Comparison of ENCODE assay signal across 20 cellular contexts in the genomic region with DNA sequence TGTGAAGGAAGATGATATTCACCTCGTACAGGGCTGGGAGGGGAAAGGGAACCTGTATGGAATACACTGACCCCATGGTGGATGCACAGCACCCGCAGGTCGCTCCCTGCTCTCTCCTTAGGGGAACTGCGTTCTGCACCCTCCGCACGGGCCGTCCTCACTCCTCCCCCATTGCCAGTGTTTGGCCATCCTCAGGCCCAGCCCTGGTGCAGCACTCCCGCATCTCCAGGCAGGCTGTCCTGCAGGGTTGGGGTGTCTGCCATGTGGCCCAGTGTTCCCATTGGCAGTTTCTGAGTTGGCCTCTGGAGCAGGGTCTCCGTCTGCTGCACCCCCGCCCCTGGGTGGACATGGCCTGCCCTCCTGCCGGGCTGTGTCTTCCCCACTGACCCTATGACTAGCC. TPM values are rescaled to one million over a fixed set of nuclear protein-coding genes. Genes with fewer than 3 reads are reported as not detected.
"Had no signal": no experiment of that assay in that cellular context is flagged by ENCODE, and none has a peak within 500 bp of the region (broad histone marks: within the 10 kb centered on the region; RNA-seq: fewer than 3 reads in every experiment).

No MANE protein-coding gene starts in this region.

- H3K27ac ChIP-seq: adrenal gland, SK-N-MC, VCaP had no signal

- H3K27ac Mint-ChIP-seq: activated CD4-positive, alpha-beta T cell treated with anti-CD3 and anti-CD28 coated beads for 36 hours; activated CD8-positive, alpha-beta T cell treated with anti-CD3 and anti-CD28 coated beads for 36 hours; activated naive CD8-positive, alpha-beta T cell treated with anti-CD3 and anti-CD28 coated beads, Interleukin-2, amount 10 ng/mL, durations not matched to agents 7 days and 5 days; T-cell had no signal

- H3K27me3 ChIP-seq: adrenal gland had no signal

- ATAC-seq: activated CD4-positive, alpha-beta T cell treated with anti-CD3 and anti-CD28 coated beads for 36 hours; activated CD8-positive, alpha-beta T cell treated with anti-CD3 and anti-CD28 coated beads for 36 hours; PC-3; T-cell had no signal

- H3K4me3 ChIP-seq: adrenal gland, SK-N-MC had no signal

- H3K9me3 Mint-ChIP-seq: activated CD8-positive, alpha-beta T cell treated with anti-CD3 and anti-CD28 coated beads for 36 hours; activated naive CD8-positive, alpha-beta T cell treated with anti-CD3 and anti-CD28 coated beads, Interleukin-2, amount 10 ng/mL, durations not matched to agents 7 days and 5 days; T-cell had no signal

- H3K27me3 Mint-ChIP-seq: activated CD4-positive, alpha-beta T cell treated with anti-CD3 and anti-CD28 coated beads for 36 hours; activated CD8-positive, alpha-beta T cell treated with anti-CD3 and anti-CD28 coated beads for 36 hours; activated naive CD8-positive, alpha-beta T cell treated with anti-CD3 and anti-CD28 coated beads, Interleukin-2, amount 10 ng/mL, durations not matched to agents 7 days and 5 days; T-cell had no signal

- H3K36me3 Mint-ChIP-seq: T-cell had no signal

- H3K4me3 Mint-ChIP-seq: activated CD4-positive, alpha-beta T cell treated with anti-CD3 and anti-CD28 coated beads for 36 hours; activated CD8-positive, alpha-beta T cell treated with anti-CD3 and anti-CD28 coated beads for 36 hours; activated naive CD8-positive, alpha-beta T cell treated with anti-CD3 and anti-CD28 coated beads, Interleukin-2, amount 10 ng/mL, durations not matched to agents 7 days and 5 days; T-cell had no signal

- H3K36me3 ChIP-seq: adrenal gland had no signal

- H3K9me3 ChIP-seq: adrenal gland had no signal

- H3K4me1 Mint-ChIP-seq: activated CD4-positive, alpha-beta T cell treated with anti-CD3 and anti-CD28 coated beads for 36 hours; activated naive CD8-positive, alpha-beta T cell treated with anti-CD3 and anti-CD28 coated beads, Interleukin-2, amount 10 ng/mL, durations not matched to agents 7 days and 5 days; T-cell had no signal

- DNase-seq: activated CD4-positive, alpha-beta T cell treated with anti-CD3 and anti-CD28 coated beads for 36 hours; activated CD4-positive, alpha-beta T cell treated with anti-CD3 and anti-CD28 coated beads, Interleukin-2, amount 50 U/mL, for 1 hour; activated CD8-positive, alpha-beta memory T cell treated with anti-CD3 and anti-CD28 coated beads, Interleukin-2, amount 50 U/mL, for 4 hours; activated CD8-positive, alpha-beta T cell treated with anti-CD3 and anti-CD28 coated beads for 36 hours; activated naive CD4-positive, alpha-beta T cell treated with anti-CD3 and anti-CD28 coated beads, Interleukin-2, amount 50 U/mL, for 16 hours; activated naive CD8-positive, alpha-beta T cell treated with anti-CD3 and anti-CD28 coated beads, Interleukin-2, amount 10 ng/mL, durations not matched to agents 7 days and 5 days; activated T-cell treated with anti-CD3 and anti-CD28 coated beads, Interleukin-2, amount 50 U/mL, for 1 hour; adrenal gland; anterior cingulate cortex; central memory CD4-positive, alpha-beta T cell; Karpas-422; MM.1S; NCI-H1105; NCI-H1436; NCI-H187; NCI-H524; PC-3; T-cell had no signal

RNA-seq across cellular contexts. Expression of a gene that starts 19.1 kb away (rescaled TPM):
- total RNA-seq: PC-3 had no signal
